10 cellular contexts compared by ENCODE assay signal in genomic region chr4:163107754-163108153, GRCh38. TPM values are rescaled to one million over a fixed set of nuclear protein-coding genes. Genes with fewer than 3 reads are reported as not detected.
DNase-seq lines count a peak whose midpoint lies in the region; ATAC-seq and TF ChIP-seq lines count a peak whose summit lies in the region.
"Had no signal": no experiment of that assay in that cellular context is flagged by ENCODE, and none has a peak within 500 bp of the region (broad histone marks: within the 10 kb centered on the region; RNA-seq: fewer than 3 reads in every experiment).

No MANE protein-coding gene starts in this region.

- H4K20me1 ChIP-seq in KMS-11 (ENCODE audit: insufficient read depth) (no peaks in the 10 kb centered on the region), smooth muscle cell (ENCODE audit: low read depth) (no peaks in the 10 kb centered on the region)

- H3K27ac ChIP-seq in 22Rv1 (no peak overlapping the region), KMS-11 (no peak overlapping the region), smooth muscle cell (ENCODE audit: low read depth) (no peak overlapping the region)
- H3K27ac ChIP-seq: skin epidermis had no signal

- no peaks in the 10 kb centered on the region for H3K9me3 ChIP-seq in smooth muscle cell (replicated peaks; ENCODE audit: low read depth)

- H3K27me3 ChIP-seq in KMS-11 (ENCODE audit: insufficient read depth, low read depth): no peaks in the 10 kb centered on the region
- H3K27me3 ChIP-seq in smooth muscle cell (ENCODE audit: low read depth): no peaks in the 10 kb centered on the region

- H3K4me3 ChIP-seq in KMS-11 (IDR thresholded peaks at IDR 0.05; ENCODE audit: insufficient read depth, low read depth, low read length) (no peak overlapping the region), smooth muscle cell (no peak overlapping the region)
- H3K4me3 ChIP-seq: skin epidermis had no signal

- H3K4me1 ChIP-seq in KMS-11 (ENCODE audit: low read depth, poor library complexity, severe bottlenecking) (peaks cover 14% of the 10 kb centered on the region), smooth muscle cell (ENCODE audit: low read depth) (no peaks in the 10 kb centered on the region)

- H3K4me2 ChIP-seq in KMS-11: no peak overlapping the region
- no peak overlapping the region for H3K4me2 ChIP-seq in smooth muscle cell

- H3K36me3 ChIP-seq in KMS-11 (ENCODE audit: insufficient read depth) (no peaks in the 10 kb centered on the region), smooth muscle cell (ENCODE audit: low read depth) (no peaks in the 10 kb centered on the region)

- ATAC-seq in GM19328 (IDR thresholded peaks at IDR 0.05; ENCODE audit: unreplicated experiment): peak; percentile 38

- no peaks in the 10 kb centered on the region for H3F3A ChIP-seq in smooth muscle cell (ENCODE audit: low read depth)

- TF ChIP-seq CTCF in 22Rv1 (IDR thresholded peaks at IDR 0.05) (peak; percentile 40), KMS-11 (conservative IDR thresholded peaks at IDR 0.05; ENCODE audit: low read depth, low read length) (peak; percentile 42; the same call in 1 of the 2 replicates), smooth muscle cell (IDR thresholded peaks at IDR 0.05; ENCODE audit: borderline replicate concordance, insufficient read depth, poor library complexity, severe bottlenecking) (no peak)

- no peaks in the 10 kb centered on the region for H3K79me2 ChIP-seq in KMS-11 (ENCODE audit: insufficient read depth, low read depth)
- H3K79me2 ChIP-seq in smooth muscle cell (ENCODE audit: low read depth): no peaks in the 10 kb centered on the region

- DNase-seq in dermis blood vessel endothelial cell (peak; percentile 66), C1 segment of cervical spinal cord (lab: John Stamatoyannopoulos, UW) (no peak), smooth muscle cell (lab: John Stamatoyannopoulos, UW; ENCODE audit: unreplicated experiment) (no peak), SIG-M5 treated with dmso at 0.1 percent for 504 hours (lab: John Stamatoyannopoulos, UW; ENCODE audit: unreplicated experiment) (no peak), GM19238 (ENCODE audit: insufficient read length, low spot score) (no peak)
- DNase-seq: activated B cell treated with CpG ODN at 0.5 μM for 24 hours had no signal

- H2AFZ ChIP-seq in KMS-11 (ENCODE audit: low read depth) (no peak overlapping the region), smooth muscle cell (ENCODE audit: low read depth) (no peak overlapping the region)

- WGBS in smooth muscle cell (ENCODE audit: low lambda C conversion rate): 89% methylated on average over 2 of the region's 2 CpGs

- no peak overlapping the region for H3K9ac ChIP-seq in KMS-11
- no peak overlapping the region for H3K9ac ChIP-seq in smooth muscle cell (ENCODE audit: low read depth)

RNA-seq across cellular contexts. Expression of gene NAF1, which starts 58.9 kb away (rescaled TPM):
- total RNA-seq in dermis blood vessel endothelial cell (7.7 and 10.2 TPM in 2 replicates), smooth muscle cell (13.9 and 21.9 TPM in 2 replicates)
- polyA plus RNA-seq in smooth muscle cell: 8.3 and 9.4 TPM in 2 replicates
